In the genomic region with DNA sequence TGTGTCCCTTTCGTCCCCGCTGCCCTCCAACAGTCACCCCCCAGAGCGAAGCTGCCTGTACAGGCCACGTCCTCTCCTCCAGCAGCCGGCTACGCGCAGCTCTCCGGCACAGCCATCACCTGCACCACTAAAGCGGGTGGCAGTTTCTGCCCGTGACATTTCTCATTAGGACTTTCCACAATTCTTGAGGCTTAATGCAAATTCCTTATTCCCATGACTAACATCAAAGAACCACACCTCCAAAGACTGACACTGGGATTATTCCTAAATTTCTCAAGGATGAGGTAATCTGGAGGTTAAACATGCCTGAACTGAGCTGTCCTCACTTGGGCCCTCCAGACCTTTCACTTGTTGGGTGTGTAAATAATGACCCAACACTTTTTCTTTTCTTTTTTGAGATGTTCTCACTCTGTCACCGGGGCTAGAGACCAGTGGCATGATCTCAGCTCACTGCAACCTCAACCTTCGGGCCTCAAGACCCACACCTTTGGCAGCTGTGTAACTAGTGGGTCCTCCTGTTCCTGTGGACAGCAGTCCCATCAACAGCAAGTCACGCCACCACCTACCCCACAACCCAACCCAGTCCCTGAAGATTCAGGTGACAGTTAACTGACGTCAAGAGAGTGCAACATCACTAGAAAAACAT, we compare ENCODE assay signal across 12 cellular contexts. TPM values are rescaled to one million over a fixed set of nuclear protein-coding genes. Genes with fewer than 3 reads are reported as not detected.
A peak's percentile ranks its signal among the peaks of the same experiment; 100 is the strongest.
DNase-seq lines count a peak whose midpoint lies in the region; ATAC-seq and TF ChIP-seq lines count a peak whose summit lies in the region.
"Had no signal": no experiment of that assay in that cellular context is flagged by ENCODE, and none has a peak within 500 bp of the region (broad histone marks: within the 10 kb centered on the region; RNA-seq: fewer than 3 reads in every experiment).

No MANE protein-coding gene starts in this region.

- CTCF ChIA-PET in HEK293 (lab: Yijun Ruan, JAX): interaction anchor here (0.9 kb wide), 1 partner anchor 10 kb away, joined by 3 read pairs; no protein-coding TSS in a partner anchor

- H3K36me3 ChIP-seq in ACC112 (ENCODE audit: insufficient read depth, low read length) (no peaks in the 10 kb centered on the region), HEK293 (ENCODE audit: control insufficient read depth in 2 of 2, insufficient read depth in 1 of 2, low read length in 2 of 2) (no peaks in the 10 kb centered on the region)
- H3K36me3 ChIP-seq: left ventricle myocardium inferior had no signal

- H3K4me3 Mint-ChIP-seq in activated naive CD8-positive, alpha-beta T cell treated with anti-CD3 and anti-CD28 coated beads for 36 hours: peak overlapping the region; percentile 71

- H3K27ac Mint-ChIP-seq in activated naive CD8-positive, alpha-beta T cell treated with anti-CD3 and anti-CD28 coated beads for 36 hours: peak overlapping the region; percentile 80

- peaks cover 54% of the 10 kb centered on the region for H3K36me3 Mint-ChIP-seq in activated naive CD8-positive, alpha-beta T cell treated with anti-CD3 and anti-CD28 coated beads for 36 hours

- TF ChIP-seq CTCF in HEK293 (tag by site-specific recombination; IDR thresholded peaks at IDR 0.05): no peak

- POLR2A ChIA-PET in HEK293 (lab: Yijun Ruan, JAX): interaction anchor here (0.5 to 0.6 kb wide), 2 partner anchors 33 to 142 kb away, joined by 3 to 4 read pairs; no protein-coding TSS in a partner anchor

- peak; percentile 29 for DNase-seq in activated naive CD8-positive, alpha-beta T cell treated with anti-CD3 and anti-CD28 coated beads for 36 hours
- peak; percentile 49 for DNase-seq in kidney glomerular epithelial cell (lab: John Stamatoyannopoulos, UW)
- DNase-seq in NCI-H2171 treated with DMSO at 0.1 percent for 48 hours (lab: John Stamatoyannopoulos, UW): no peak
- no peak for DNase-seq in OCI-M1 (lab: John Stamatoyannopoulos, UW)
- DNase-seq in dedifferentiated amniotic fluid mesenchymal stem cell (ENCODE audit: extremely low spot score): no peak
- DNase-seq: left ventricle myocardium inferior, NCI-H2081, substantia nigra had no signal

- H3K4me3 ChIP-seq in ACC112 (ENCODE audit: low read depth, low read length) (no peak overlapping the region), HEK293 (ENCODE audit: low read depth, low read length) (no peak overlapping the region)
- H3K4me3 ChIP-seq: left ventricle myocardium inferior, skin epidermis had no signal

- H3K4me1 Mint-ChIP-seq in activated naive CD8-positive, alpha-beta T cell treated with anti-CD3 and anti-CD28 coated beads for 36 hours: peaks cover 86% of the 10 kb centered on the region

- H3K27me3 ChIP-seq in ACC112 (ENCODE audit: insufficient read depth, low read length): no peaks in the 10 kb centered on the region

- ATAC-seq in GM18498 (IDR thresholded peaks at IDR 0.05; ENCODE audit: unreplicated experiment): no peak

- H3K79me2 ChIP-seq in ACC112 (ENCODE audit: control insufficient read depth, insufficient read depth, low read length, unreplicated experiment): peaks cover 93% of the 10 kb centered on the region

- no peaks in the 10 kb centered on the region for H3K9me3 ChIP-seq in HEK293 (ENCODE audit: control insufficient read depth, insufficient read depth, low read depth, low read length)
- H3K9me3 ChIP-seq: left ventricle myocardium inferior had no signal

- peaks cover 5% of the 10 kb centered on the region for H3K9me3 Mint-ChIP-seq in activated naive CD8-positive, alpha-beta T cell treated with anti-CD3 and anti-CD28 coated beads for 36 hours

- H3K27ac ChIP-seq in ACC112 (ENCODE audit: low read depth, low read length): peak overlapping the region; percentile 38
- H3K27ac ChIP-seq in HEK293 (ENCODE audit: extremely low read depth, low read depth, low read length): no peak overlapping the region
- H3K27ac ChIP-seq: left ventricle myocardium inferior had no signal

- no peaks in the 10 kb centered on the region for H3K27me3 Mint-ChIP-seq in activated naive CD8-positive, alpha-beta T cell treated with anti-CD3 and anti-CD28 coated beads for 36 hours

- H2AFZ ChIP-seq in ACC112 (ENCODE audit: low read length, unreplicated experiment): no peak overlapping the region

- peaks cover 38% of the 10 kb centered on the region for H3K4me1 ChIP-seq in ACC112 (ENCODE audit: control insufficient read depth, insufficient read depth, low read length, unreplicated experiment)
- H3K4me1 ChIP-seq in HEK293 (ENCODE audit: control insufficient read depth, insufficient read depth, low read length): peaks cover 37% of the 10 kb centered on the region

TF ChIP-seq in HEK293, 187 proteins besides CTCF, POLR2A, EP300 and RAD21 (continues in another document):
- TF ChIP-seq ZNF626 (tag by site-specific recombination; IDR thresholded peaks at IDR 0.05): no peak
- TF ChIP-seq, protein P1, sequence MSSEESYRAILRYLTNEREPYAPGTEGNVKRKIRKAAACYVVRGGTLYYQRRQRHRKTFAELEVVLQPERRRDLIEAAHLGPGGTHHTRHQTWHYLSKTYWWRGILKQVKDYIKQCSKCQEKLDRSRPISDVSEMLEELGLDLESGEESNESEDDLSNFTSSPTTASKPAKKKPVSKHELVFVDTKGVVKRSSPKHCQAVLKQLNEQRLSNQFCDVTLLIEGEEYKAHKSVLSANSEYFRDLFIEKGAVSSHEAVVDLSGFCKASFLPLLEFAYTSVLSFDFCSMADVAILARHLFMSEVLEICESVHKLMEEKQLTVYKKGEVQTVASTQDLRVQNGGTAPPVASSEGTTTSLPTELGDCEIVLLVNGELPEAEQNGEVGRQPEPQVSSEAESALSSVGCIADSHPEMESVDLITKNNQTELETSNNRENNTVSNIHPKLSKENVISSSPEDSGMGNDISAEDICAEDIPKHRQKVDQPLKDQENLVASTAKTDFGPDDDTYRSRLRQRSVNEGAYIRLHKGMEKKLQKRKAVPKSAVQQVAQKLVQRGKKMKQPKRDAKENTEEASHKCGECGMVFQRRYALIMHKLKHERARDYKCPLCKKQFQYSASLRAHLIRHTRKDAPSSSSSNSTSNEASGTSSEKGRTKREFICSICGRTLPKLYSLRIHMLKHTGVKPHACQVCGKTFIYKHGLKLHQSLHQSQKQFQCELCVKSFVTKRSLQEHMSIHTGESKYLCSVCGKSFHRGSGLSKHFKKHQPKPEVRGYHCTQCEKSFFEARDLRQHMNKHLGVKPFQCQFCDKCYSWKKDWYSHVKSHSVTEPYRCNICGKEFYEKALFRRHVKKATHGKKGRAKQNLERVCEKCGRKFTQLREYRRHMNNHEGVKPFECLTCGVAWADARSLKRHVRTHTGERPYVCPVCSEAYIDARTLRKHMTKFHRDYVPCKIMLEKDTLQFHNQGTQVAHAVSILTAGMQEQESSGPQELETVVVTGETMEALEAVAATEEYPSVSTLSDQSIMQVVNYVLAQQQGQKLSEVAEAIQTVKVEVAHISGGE (tag by site-specific recombination; conservative IDR thresholded peaks at IDR 0.05; ENCODE audit: low read depth): no peak
- peak; percentile 70 for TF ChIP-seq ZNF366 (tag by site-specific recombination; conservative IDR thresholded peaks at IDR 0.05)
- peak; percentile 45 for TF ChIP-seq ZNF692 (tag by site-specific recombination; IDR thresholded peaks at IDR 0.05)
- peak; percentile 34 for TF ChIP-seq ATF2 (tag by site-specific recombination; IDR thresholded peaks at IDR 0.05; ENCODE audit: low read depth)
- TF ChIP-seq ZNF623 (tag by site-specific recombination; IDR thresholded peaks at IDR 0.05): no peak
- peak; percentile 30; the same call in 1 of the 2 replicates for TF ChIP-seq HIC1 (tag by site-specific recombination; IDR thresholded peaks at IDR 0.05)
- no peak for TF ChIP-seq ZNF324 (tag by site-specific recombination; IDR thresholded peaks at IDR 0.05)
- TF ChIP-seq ZNF600 (tag by site-specific recombination; IDR thresholded peaks at IDR 0.05): peak; percentile 57
- TF ChIP-seq PRDM1 (tag by site-specific recombination; IDR thresholded peaks at IDR 0.05): peak; percentile 96

RNA-seq across cellular contexts. Expression of gene ANKRD11, which starts 11.7 kb away (rescaled TPM):
- 100 to 1,000 TPM; 129 to 142 TPM for total RNA-seq in activated naive CD8-positive, alpha-beta T cell treated with anti-CD3 and anti-CD28 coated beads for 36 hours

RNA-seq across cellular contexts. Expression of gene SPG7, which starts 29.5 kb away (rescaled TPM):
- total RNA-seq in activated naive CD8-positive, alpha-beta T cell treated with anti-CD3 and anti-CD28 coated beads for 36 hours: 10 to 100 TPM; 63.1 to 76.7 TPM

Comparison
In these comparisons a context has a peak if more than half of its experiments do, and no peak if none do; other contexts are left out.
1. DNase-seq: peak in activated naive CD8-positive, alpha-beta T cell treated with anti-CD3 and anti-CD28 coated beads for 36 hours (single experiment) and kidney glomerular epithelial cell (single experiment); none in NCI-H2171 treated with DMSO at 0.1 percent for 48 hours (single experiment), OCI-M1 (single experiment) and dedifferentiated amniotic fluid mesenchymal stem cell (single experiment).